Comparison of ENCODE assay signal across 7 cellular contexts in the genomic region with DNA sequence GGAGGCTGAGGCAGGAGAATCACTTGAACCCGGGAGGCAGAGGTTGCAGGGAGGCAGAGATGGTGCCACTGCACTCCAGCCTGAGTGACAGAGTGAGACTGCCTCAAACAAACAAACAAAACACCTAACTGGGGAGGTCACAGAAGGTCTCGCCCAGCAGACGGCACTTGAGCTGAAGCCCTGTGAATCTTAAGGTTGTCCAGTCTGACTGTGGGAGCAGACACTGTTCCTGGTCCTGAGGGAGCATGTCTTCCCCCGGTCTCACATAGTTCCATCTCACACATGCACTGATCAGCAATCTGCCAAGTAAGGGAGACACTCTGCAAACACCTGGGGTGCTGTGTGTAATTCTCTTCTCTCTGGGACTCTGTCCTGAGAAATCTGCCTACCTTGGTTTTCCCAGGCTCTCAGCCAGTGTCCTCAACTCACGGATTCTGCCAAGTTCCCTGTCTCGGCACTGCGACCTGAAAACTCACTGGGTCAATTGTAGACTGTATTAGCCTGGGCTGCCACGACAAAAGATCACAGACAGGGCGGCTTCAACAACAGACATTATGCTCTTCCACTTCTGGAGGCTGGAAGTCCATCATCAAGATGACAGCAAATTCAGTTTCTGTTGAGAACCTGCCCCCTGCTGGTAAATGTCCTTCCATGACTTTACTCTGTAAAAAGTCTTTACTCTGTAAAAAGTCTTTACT.
DNase-seq lines count a peak whose midpoint lies in the region; ATAC-seq lines count a peak whose summit lies in the region.

No MANE protein-coding gene starts in this region.

- H3K27me3 Mint-ChIP-seq in stimulated activated naive CD8-positive, alpha-beta T cell treated with anti-CD3 and anti-CD28 coated beads, Interleukin-15, amount 100 ng/mL, for 72 hours, result peaks cover 15% of the 10 kb centered on the region

- no peaks in the 10 kb centered on the region for H3K9me3 Mint-ChIP-seq in stimulated activated naive CD8-positive, alpha-beta T cell treated with anti-CD3 and anti-CD28 coated beads, Interleukin-15, amount 100 ng/mL, for 72 hours

- peaks cover 5% of the 10 kb centered on the region for H3K4me1 Mint-ChIP-seq in stimulated activated naive CD8-positive, alpha-beta T cell treated with anti-CD3 and anti-CD28 coated beads, Interleukin-15, amount 100 ng/mL, for 72 hours

- ATAC-seq in stimulated activated naive CD8-positive, alpha-beta T cell treated with anti-CD3 and anti-CD28 coated beads, Interleukin-15, amount 100 ng/mL, for 72 hours, result peak; percentile 58
- no peak for ATAC-seq in HG02623 (IDR thresholded peaks at IDR 0.05; ENCODE audit: unreplicated experiment)

- no peak overlapping the region for H3K4me3 Mint-ChIP-seq in stimulated activated naive CD8-positive, alpha-beta T cell treated with anti-CD3 and anti-CD28 coated beads, Interleukin-15, amount 100 ng/mL, for 72 hours

- no peak overlapping the region for H3K27ac Mint-ChIP-seq in stimulated activated naive CD8-positive, alpha-beta T cell treated with anti-CD3 and anti-CD28 coated beads, Interleukin-15, amount 100 ng/mL, for 72 hours

- DNase-seq in Daoy (ENCODE audit: low read depth), result peak; percentile 27
- peak; percentile 27 for DNase-seq in KBM-7
- DNase-seq in SW480 (ENCODE audit: low spot score), result peak; percentile 62
- DNase-seq in fibroblast of the conjunctiva (ENCODE audit: low read depth), result peak; percentile 32
- DNase-seq in stimulated activated naive CD8-positive, alpha-beta T cell treated with anti-CD3 and anti-CD28 coated beads, Interleukin-15, amount 100 ng/mL, for 72 hours, result peak; percentile 36 to 40
- no peak for DNase-seq in globus pallidus (ENCODE audit: low spot score)

- in situ Hi-C loops in KBM-7 (cut with MboI; ENCODE audit: low pct_unique_long_range_greater_than_20kb, low sequenced_read_pairs), result loop anchor here (25.0 kb wide), 1 partner anchor 555 kb away; no protein-coding TSS in a partner anchor
